Comparison of ENCODE assay signal across 1 cellular context in genomic region chr12:120240495-120240833, GRCh38.
TF ChIP-seq lines count a peak whose summit lies in the region.

No MANE protein-coding gene starts in this region.

TF ChIP-seq in WTC11, 78 proteins besides CTCF, POLR2A, EP300 and RAD21 (continued from another document):
- TF ChIP-seq AFF4 (CRISPR knock-in tag; IDR thresholded peaks at IDR 0.05; ENCODE audit: borderline replicate concordance): no peak
- TF ChIP-seq, protein P1, sequence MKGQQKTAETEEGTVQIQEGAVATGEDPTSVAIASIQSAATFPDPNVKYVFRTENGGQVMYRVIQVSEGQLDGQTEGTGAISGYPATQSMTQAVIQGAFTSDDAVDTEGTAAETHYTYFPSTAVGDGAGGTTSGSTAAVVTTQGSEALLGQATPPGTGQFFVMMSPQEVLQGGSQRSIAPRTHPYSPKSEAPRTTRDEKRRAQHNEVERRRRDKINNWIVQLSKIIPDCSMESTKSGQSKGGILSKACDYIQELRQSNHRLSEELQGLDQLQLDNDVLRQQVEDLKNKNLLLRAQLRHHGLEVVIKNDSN (CRISPR knock-in tag; IDR thresholded peaks at IDR 0.05): no peak
